Comparison of ENCODE assay signal across 13 cellular contexts in the genomic region with DNA sequence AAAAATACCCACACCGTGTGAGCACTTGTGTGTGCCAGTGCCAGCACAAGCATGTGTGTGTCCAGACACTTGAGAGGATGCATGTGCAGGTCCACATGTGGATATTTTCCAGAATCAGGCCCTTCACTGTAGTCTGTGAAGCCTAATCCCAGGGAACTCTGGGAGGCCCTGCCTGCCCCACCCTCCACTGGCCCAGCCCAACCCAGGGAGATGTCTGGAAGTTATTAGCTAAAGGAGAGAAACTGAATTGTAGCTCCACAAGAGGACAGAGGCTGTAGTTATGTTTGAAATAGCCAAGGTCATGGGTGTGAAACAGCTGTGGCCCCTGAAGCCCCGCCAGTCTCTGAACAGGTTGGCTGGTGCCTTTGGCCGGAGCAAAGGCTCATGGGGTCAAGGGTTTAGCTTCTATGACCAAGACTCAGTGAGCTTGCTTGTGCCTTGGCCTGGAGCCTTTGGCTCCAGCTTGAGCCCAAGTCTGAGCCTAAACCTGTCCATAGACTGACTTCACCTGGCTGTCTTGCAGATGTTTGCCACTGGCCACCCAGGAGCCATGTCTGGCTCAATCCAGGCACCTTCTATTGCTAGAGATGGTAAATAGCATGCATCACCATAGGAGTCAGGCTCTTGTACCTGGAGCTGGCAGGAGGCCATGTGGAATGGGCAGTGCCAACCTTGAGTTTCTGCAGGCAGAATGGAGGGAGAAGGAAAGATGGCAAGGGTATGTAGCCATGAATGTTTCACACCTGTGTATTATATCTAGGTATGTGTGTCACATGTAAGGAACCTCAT.
DNase-seq lines count a peak whose midpoint lies in the region; TF ChIP-seq lines count a peak whose summit lies in the region.
"Had no signal": no experiment of that assay in that cellular context is flagged by ENCODE, and none has a peak within 500 bp of the region (broad histone marks: within the 10 kb centered on the region; RNA-seq: fewer than 3 reads in every experiment).

No MANE protein-coding gene starts in this region.

- no peaks in the 10 kb centered on the region for H3K36me3 Mint-ChIP-seq in chondrocyte (ENCODE audit: low read depth)
- H3K36me3 Mint-ChIP-seq in progenitor cell of endocrine pancreas (ENCODE audit: insufficient read depth), result no peaks in the 10 kb centered on the region
- H3K36me3 Mint-ChIP-seq: CD8-positive, alpha-beta memory T cell had no signal

- no peak overlapping the region for H3K27ac Mint-ChIP-seq in chondrocyte (ENCODE audit: unreplicated experiment)
- peak overlapping the region; percentile 87 for H3K27ac Mint-ChIP-seq in progenitor cell of endocrine pancreas
- H3K27ac Mint-ChIP-seq: CD8-positive, alpha-beta memory T cell had no signal

- H3K4me3 Mint-ChIP-seq in chondrocyte (ENCODE audit: unreplicated experiment) (no peak overlapping the region), progenitor cell of endocrine pancreas (ENCODE audit: low read depth) (no peak overlapping the region)
- H3K4me3 Mint-ChIP-seq: CD8-positive, alpha-beta memory T cell had no signal

- H3K9me3 Mint-ChIP-seq in chondrocyte (ENCODE audit: low read depth), result no peaks in the 10 kb centered on the region
- H3K9me3 Mint-ChIP-seq in progenitor cell of endocrine pancreas (ENCODE audit: low read depth), result no peaks in the 10 kb centered on the region
- H3K9me3 Mint-ChIP-seq: CD8-positive, alpha-beta memory T cell had no signal

- TF ChIP-seq CTCF in chondrocyte (IDR thresholded peaks at IDR 0.05) (no peak), progenitor cell of endocrine pancreas (IDR thresholded peaks at IDR 0.05; ENCODE audit: unreplicated experiment) (no peak)

- H3K27me3 Mint-ChIP-seq in chondrocyte (ENCODE audit: low read depth), result peaks cover 17% of the 10 kb centered on the region
- peaks cover 24% of the 10 kb centered on the region for H3K27me3 Mint-ChIP-seq in progenitor cell of endocrine pancreas

- no peaks in the 10 kb centered on the region for H3K4me1 Mint-ChIP-seq in chondrocyte (ENCODE audit: low read depth)
- peaks cover 10% of the 10 kb centered on the region for H3K4me1 Mint-ChIP-seq in progenitor cell of endocrine pancreas (ENCODE audit: low read depth)
- H3K4me1 Mint-ChIP-seq: CD8-positive, alpha-beta memory T cell had no signal

- DNase-seq in DMS79 treated with DMSO at 0.1 percent for 48 hours (lab: John Stamatoyannopoulos, UW), result peak; percentile 51
- DNase-seq in DMS79 (lab: John Stamatoyannopoulos, UW), result no peak
- peak; percentile 62 for DNase-seq in NCI-H2029 treated with DMSO at 0.1 percent for 48 hours (lab: John Stamatoyannopoulos, UW)
- peak; percentile 51 for DNase-seq in chondrocyte (ENCODE audit: low spot score)
- no peak for DNase-seq in progenitor cell of endocrine pancreas (ENCODE audit: low spot score, unreplicated experiment)
- DNase-seq in MV-4-11 (lab: John Stamatoyannopoulos, UW), result no peak
- no peak for DNase-seq in nucleus accumbens (lab: John Stamatoyannopoulos, UW)
- no peak for DNase-seq in HUDEP-2 (lab: John Stamatoyannopoulos, UW; ENCODE audit: unreplicated experiment in 76 of 76)
- DNase-seq: CD8-positive, alpha-beta memory T cell; DMS 273 treated with DMSO at 0.1 percent for 48 hours; HCEC 1CT; NCI-H1694; NCI-H2171 had no signal

Comparison
In these comparisons a context has a peak if more than half of its experiments do, and no peak if none do; other contexts are left out.
1. DNase-seq: peak in DMS79 treated with DMSO at 0.1 percent for 48 hours (single experiment), NCI-H2029 treated with DMSO at 0.1 percent for 48 hours (single experiment) and chondrocyte (single experiment); none in DMS79 (single experiment), progenitor cell of endocrine pancreas (single experiment), MV-4-11 (single experiment), nucleus accumbens (0 of 56) and HUDEP-2 (0 of 76).